In the genomic region with DNA sequence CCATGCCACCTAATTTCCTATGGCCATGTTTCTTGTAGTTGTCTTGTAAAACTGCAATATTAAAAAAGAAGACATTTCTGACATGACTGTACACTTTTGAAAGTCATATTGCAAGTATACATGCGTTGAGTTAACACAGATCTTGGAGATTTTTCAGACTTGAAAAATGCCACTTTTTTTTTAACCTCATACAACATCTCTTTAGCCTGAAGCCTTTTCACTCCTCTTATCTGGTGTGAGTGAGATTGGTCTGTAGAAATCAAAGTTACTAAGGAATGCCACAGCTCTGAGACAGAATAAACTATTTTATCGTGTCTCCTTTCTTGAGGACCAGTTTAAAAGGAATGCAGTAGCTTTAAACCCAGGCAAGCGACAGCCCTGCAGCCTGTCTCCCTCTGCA, we compare ENCODE assay signal across 1 cellular context.
TF ChIP-seq lines count a peak whose summit lies in the region.

No MANE protein-coding gene starts in this region.

TF ChIP-seq in GM23338, 12 proteins besides CTCF, POLR2A, EP300 and RAD21:
- TF ChIP-seq CREB1 (CRISPR knock-in tag; IDR thresholded peaks at IDR 0.05; ENCODE audit: low read depth), result no peak
- TF ChIP-seq EZH2 (IDR thresholded peaks at IDR 0.05; ENCODE audit: low read depth, unreplicated experiment), result no peak
- TF ChIP-seq, protein P1, sequence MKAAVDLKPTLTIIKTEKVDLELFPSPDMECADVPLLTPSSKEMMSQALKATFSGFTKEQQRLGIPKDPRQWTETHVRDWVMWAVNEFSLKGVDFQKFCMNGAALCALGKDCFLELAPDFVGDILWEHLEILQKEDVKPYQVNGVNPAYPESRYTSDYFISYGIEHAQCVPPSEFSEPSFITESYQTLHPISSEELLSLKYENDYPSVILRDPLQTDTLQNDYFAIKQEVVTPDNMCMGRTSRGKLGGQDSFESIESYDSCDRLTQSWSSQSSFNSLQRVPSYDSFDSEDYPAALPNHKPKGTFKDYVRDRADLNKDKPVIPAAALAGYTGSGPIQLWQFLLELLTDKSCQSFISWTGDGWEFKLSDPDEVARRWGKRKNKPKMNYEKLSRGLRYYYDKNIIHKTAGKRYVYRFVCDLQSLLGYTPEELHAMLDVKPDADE (IDR thresholded peaks at IDR 0.05), result no peak
- no peak for TF ChIP-seq ZNF114 (CRISPR knock-in tag; IDR thresholded peaks at IDR 0.05)
- no peak for TF ChIP-seq ZNF331 (CRISPR knock-in tag; IDR thresholded peaks at IDR 0.05; ENCODE audit: low read depth)
- no peak for TF ChIP-seq NANOG (IDR thresholded peaks at IDR 0.05; ENCODE audit: borderline replicate concordance)
- TF ChIP-seq, protein P2, sequence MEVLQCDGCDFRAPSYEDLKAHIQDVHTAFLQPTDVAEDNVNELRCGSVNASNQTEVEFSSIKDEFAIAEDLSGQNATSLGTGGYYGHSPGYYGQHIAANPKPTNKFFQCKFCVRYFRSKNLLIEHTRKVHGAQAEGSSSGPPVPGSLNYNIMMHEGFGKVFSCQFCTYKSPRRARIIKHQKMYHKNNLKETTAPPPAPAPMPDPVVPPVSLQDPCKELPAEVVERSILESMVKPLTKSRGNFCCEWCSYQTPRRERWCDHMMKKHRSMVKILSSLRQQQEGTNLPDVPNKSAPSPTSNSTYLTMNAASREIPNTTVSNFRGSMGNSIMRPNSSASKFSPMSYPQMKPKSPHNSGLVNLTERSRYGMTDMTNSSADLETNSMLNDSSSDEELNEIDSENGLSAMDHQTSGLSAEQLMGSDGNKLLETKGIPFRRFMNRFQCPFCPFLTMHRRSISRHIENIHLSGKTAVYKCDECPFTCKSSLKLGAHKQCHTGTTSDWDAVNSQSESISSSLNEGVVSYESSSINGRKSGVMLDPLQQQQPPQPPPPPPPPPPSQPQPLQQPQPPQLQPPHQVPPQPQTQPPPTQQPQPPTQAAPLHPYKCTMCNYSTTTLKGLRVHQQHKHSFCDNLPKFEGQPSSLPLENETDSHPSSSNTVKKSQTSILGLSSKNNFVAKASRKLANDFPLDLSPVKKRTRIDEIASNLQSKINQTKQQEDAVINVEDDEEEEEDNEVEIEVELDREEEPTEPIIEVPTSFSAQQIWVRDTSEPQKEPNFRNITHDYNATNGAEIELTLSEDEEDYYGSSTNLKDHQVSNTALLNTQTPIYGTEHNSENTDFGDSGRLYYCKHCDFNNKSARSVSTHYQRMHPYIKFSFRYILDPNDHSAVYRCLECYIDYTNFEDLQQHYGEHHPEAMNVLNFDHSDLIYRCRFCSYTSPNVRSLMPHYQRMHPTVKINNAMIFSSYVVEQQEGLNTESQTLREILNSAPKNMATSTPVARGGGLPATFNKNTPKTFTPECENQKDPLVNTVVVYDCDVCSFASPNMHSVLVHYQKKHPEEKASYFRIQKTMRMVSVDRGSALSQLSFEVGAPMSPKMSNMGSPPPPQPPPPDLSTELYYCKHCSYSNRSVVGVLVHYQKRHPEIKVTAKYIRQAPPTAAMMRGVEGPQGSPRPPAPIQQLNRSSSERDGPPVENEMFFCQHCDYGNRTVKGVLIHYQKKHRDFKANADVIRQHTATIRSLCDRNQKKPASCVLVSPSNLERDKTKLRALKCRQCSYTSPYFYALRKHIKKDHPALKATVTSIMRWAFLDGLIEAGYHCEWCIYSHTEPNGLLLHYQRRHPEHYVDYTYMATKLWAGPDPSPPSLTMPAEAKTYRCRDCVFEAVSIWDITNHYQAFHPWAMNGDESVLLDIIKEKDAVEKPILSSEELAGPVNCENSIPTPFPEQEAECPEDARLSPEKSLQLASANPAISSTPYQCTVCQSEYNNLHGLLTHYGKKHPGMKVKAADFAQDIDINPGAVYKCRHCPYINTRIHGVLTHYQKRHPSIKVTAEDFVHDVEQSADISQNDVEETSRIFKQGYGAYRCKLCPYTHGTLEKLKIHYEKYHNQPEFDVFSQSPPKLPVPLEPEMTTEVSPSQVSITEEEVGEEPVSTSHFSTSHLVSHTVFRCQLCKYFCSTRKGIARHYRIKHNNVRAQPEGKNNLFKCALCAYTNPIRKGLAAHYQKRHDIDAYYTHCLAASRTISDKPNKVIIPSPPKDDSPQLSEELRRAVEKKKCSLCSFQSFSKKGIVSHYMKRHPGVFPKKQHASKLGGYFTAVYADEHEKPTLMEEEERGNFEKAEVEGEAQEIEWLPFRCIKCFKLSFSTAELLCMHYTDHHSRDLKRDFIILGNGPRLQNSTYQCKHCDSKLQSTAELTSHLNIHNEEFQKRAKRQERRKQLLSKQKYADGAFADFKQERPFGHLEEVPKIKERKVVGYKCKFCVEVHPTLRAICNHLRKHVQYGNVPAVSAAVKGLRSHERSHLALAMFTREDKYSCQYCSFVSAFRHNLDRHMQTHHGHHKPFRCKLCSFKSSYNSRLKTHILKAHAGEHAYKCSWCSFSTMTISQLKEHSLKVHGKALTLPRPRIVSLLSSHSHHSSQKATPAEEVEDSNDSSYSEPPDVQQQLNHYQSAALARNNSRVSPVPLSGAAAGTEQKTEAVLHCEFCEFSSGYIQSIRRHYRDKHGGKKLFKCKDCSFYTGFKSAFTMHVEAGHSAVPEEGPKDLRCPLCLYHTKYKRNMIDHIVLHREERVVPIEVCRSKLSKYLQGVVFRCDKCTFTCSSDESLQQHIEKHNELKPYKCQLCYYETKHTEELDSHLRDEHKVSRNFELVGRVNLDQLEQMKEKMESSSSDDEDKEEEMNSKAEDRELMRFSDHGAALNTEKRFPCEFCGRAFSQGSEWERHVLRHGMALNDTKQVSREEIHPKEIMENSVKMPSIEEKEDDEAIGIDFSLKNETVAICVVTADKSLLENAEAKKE (CRISPR knock-in tag; IDR thresholded peaks at IDR 0.05), result no peak
- TF ChIP-seq, protein P3, sequence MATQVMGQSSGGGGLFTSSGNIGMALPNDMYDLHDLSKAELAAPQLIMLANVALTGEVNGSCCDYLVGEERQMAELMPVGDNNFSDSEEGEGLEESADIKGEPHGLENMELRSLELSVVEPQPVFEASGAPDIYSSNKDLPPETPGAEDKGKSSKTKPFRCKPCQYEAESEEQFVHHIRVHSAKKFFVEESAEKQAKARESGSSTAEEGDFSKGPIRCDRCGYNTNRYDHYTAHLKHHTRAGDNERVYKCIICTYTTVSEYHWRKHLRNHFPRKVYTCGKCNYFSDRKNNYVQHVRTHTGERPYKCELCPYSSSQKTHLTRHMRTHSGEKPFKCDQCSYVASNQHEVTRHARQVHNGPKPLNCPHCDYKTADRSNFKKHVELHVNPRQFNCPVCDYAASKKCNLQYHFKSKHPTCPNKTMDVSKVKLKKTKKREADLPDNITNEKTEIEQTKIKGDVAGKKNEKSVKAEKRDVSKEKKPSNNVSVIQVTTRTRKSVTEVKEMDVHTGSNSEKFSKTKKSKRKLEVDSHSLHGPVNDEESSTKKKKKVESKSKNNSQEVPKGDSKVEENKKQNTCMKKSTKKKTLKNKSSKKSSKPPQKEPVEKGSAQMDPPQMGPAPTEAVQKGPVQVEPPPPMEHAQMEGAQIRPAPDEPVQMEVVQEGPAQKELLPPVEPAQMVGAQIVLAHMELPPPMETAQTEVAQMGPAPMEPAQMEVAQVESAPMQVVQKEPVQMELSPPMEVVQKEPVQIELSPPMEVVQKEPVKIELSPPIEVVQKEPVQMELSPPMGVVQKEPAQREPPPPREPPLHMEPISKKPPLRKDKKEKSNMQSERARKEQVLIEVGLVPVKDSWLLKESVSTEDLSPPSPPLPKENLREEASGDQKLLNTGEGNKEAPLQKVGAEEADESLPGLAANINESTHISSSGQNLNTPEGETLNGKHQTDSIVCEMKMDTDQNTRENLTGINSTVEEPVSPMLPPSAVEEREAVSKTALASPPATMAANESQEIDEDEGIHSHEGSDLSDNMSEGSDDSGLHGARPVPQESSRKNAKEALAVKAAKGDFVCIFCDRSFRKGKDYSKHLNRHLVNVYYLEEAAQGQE (IDR thresholded peaks at IDR 0.05; ENCODE audit: unreplicated experiment), result no peak
- no peak for TF ChIP-seq POLR2AphosphoS5 (IDR thresholded peaks at IDR 0.05; ENCODE audit: low read depth)
- TF ChIP-seq EZH2phosphoT487 (IDR thresholded peaks at IDR 0.05; ENCODE audit: unreplicated experiment), result no peak
- no peak for TF ChIP-seq STAT1 (IDR thresholded peaks at IDR 0.05; ENCODE audit: unreplicated experiment)
- no peak for TF ChIP-seq JUNB (IDR thresholded peaks at IDR 0.05; ENCODE audit: unreplicated experiment)
